12 cellular contexts compared by ENCODE assay signal in genomic region chr6:11224966-11225463, GRCh38. TPM values are rescaled to one million over a fixed set of nuclear protein-coding genes. Genes with fewer than 3 reads are reported as not detected.
A peak's percentile ranks its signal among the peaks of the same experiment; 100 is the strongest.
DNase-seq lines count a peak whose midpoint lies in the region; ATAC-seq and TF ChIP-seq lines count a peak whose summit lies in the region.
"Had no signal": no experiment of that assay in that cellular context is flagged by ENCODE, and none has a peak within 500 bp of the region (broad histone marks: within the 10 kb centered on the region; RNA-seq: fewer than 3 reads in every experiment).

No MANE protein-coding gene starts in this region.

- H3K4me3 ChIP-seq in CD4-positive, alpha-beta memory T cell (ENCODE audit: low read length in 2 of 2): peak overlapping the region in 1 of 2 donors; percentile 54
- H3K4me3 ChIP-seq in PC-3 (ENCODE audit: low read length): no peak overlapping the region
- peak overlapping the region; percentile 22 for H3K4me3 ChIP-seq in psoas muscle
- H3K4me3 ChIP-seq in mucosa of descending colon: no peak overlapping the region

- H3K4me2 ChIP-seq in PC-3 (ENCODE audit: low read length): 0 out of 2 replicates have a peak overlapping the region, but pooled peaks have one; percentile 19

- peaks cover 51% of the 10 kb centered on the region for H3K4me1 ChIP-seq in CD4-positive, alpha-beta memory T cell (ENCODE audit: insufficient read depth, low read length)
- H3K4me1 ChIP-seq in PC-3 (ENCODE audit: insufficient read depth, low read length): peaks cover 30% of the 10 kb centered on the region
- H3K4me1 ChIP-seq in psoas muscle: no peaks in the 10 kb centered on the region
- peaks cover 43% of the 10 kb centered on the region for H3K4me1 ChIP-seq in mucosa of descending colon (ENCODE audit: low read depth)

- peaks cover 34 to 72% (median 47%) of the 10 kb centered on the region in 4 donors for H3K4me1 Mint-ChIP-seq in CD4-positive, alpha-beta memory T cell

- BruUV-seq in PC-3 (replicated peaks; lab: Mats Ljungman, UMichigan): no TSS peak

- peaks cover 8 to 15% of the 10 kb centered on the region in 2 donors for H3K36me3 Mint-ChIP-seq in CD4-positive, alpha-beta memory T cell

- TF ChIP-seq CTCF in PC-3 (conservative IDR thresholded peaks at IDR 0.05; ENCODE audit: low read depth, low read length): no peak
- TF ChIP-seq CTCF in psoas muscle (IDR thresholded peaks at IDR 0.05): no peak
- TF ChIP-seq CTCF in GM10248 (IDR thresholded peaks at IDR 0.05; ENCODE audit: control extremely low read depth, extremely low read depth, low read depth, missing control alignments): no peak
- no peak for TF ChIP-seq CTCF in mucosa of descending colon (IDR thresholded peaks at IDR 0.05)

- no peak overlapping the region for H2AFZ ChIP-seq in PC-3 (ENCODE audit: low read length)

- H4K20me1 ChIP-seq in PC-3 (ENCODE audit: low read length): peaks cover 8% of the 10 kb centered on the region; the same call in 1 of the 2 replicates

- H3K27ac Mint-ChIP-seq in CD4-positive, alpha-beta memory T cell: peak overlapping the region; percentile 80 to 97 (median 96)
- H3K27ac Mint-ChIP-seq: dendritic cell treated with granulocyte-macrophage colony-stimulating factor and Interleukin-4, amounts not matched to agents 40 ng/mL and 50 ng/mL, for 4 days had no signal

- no peak for ATAC-seq in PC-3
- ATAC-seq in psoas muscle: no peak
- no peak for ATAC-seq in mucosa of descending colon

- H3K27me3 Mint-ChIP-seq in CD4-positive, alpha-beta memory T cell: no peaks in the 10 kb centered on the region
- H3K27me3 Mint-ChIP-seq: dendritic cell treated with granulocyte-macrophage colony-stimulating factor and Interleukin-4, amounts not matched to agents 40 ng/mL and 50 ng/mL, for 4 days had no signal

- peak overlapping the region; percentile 66 to 89 (median 83) for H3K4me3 Mint-ChIP-seq in CD4-positive, alpha-beta memory T cell
- H3K4me3 Mint-ChIP-seq: dendritic cell treated with granulocyte-macrophage colony-stimulating factor and Interleukin-4, amounts not matched to agents 40 ng/mL and 50 ng/mL, for 4 days had no signal

- H3K79me2 ChIP-seq in PC-3 (ENCODE audit: low read length): peaks cover 83% of the 10 kb centered on the region

- H3K9me3 ChIP-seq in CD4-positive, alpha-beta memory T cell (ENCODE audit: control insufficient read depth in 1 of 2, low read length in 2 of 2): no peaks in the 10 kb centered on the region
- H3K9me3 ChIP-seq in PC-3 (ENCODE audit: low read length) (no peaks in the 10 kb centered on the region), psoas muscle (no peaks in the 10 kb centered on the region), mucosa of descending colon (no peaks in the 10 kb centered on the region)

- H3K9ac ChIP-seq in PC-3 (ENCODE audit: low read length): no peak overlapping the region

- peaks cover under 1% of the 10 kb centered on the region for H3F3A ChIP-seq in PC-3 (ENCODE audit: low read length, unreplicated experiment)

- POLR2A ChIA-PET in CD4-positive, alpha-beta memory T cell (lab: Charles Lee; ENCODE audit: partially characterized antibody): interaction anchor here (1.3 to 3.2 kb wide), 9 partner anchors 8 to 235 kb away, joined by 3 to 27 read pairs (median 5); partner anchors contain the start of gene NEDD9
- POLR2A ChIA-PET in PC-3 (lab: Charles Lee; ENCODE audit: unreplicated experiment): interaction anchor here (0.6 kb wide), 1 partner anchor 19 kb away, joined by 3 read pairs; no protein-coding TSS in a partner anchor
- POLR2A ChIA-PET in GM10248 (lab: Yijun Ruan, JAX): interaction anchor here (0.7 kb wide), 1 partner anchor 783 kb away, joined by 3 read pairs; no protein-coding TSS in a partner anchor

- intact Hi-C loops in CD4-positive, alpha-beta memory T cell (cut with micrococcal nuclease): loop anchor here (1.0 kb wide), 1 partner anchor 7 kb away; the partner anchor contains the start of gene NEDD9
- intact Hi-C loops in PC-3 (cut with micrococcal nuclease) (no loop called here), psoas muscle (cut with DNase I) (no loop called here), mucosa of descending colon (cut with DNase I, micrococcal nuclease) (no loop called here)

- CTCF ChIA-PET in CD4-positive, alpha-beta memory T cell (lab: Charles Lee; ENCODE audit: partially characterized antibody): interaction anchor here (1.0 to 2.2 kb wide), 2 partner anchors 11 to 23 kb away, joined by 3 to 7 read pairs; no protein-coding TSS in a partner anchor
- CTCF ChIA-PET in PC-3 (lab: Charles Lee): no interaction called here
- CTCF ChIA-PET in GM10248 (lab: Yijun Ruan, JAX): interaction anchor here (2.0 kb wide), 1 partner anchor 53 kb away, joined by 4 read pairs; no protein-coding TSS in a partner anchor

- H3K9me2 ChIP-seq in PC-3 (replicated peaks; ENCODE audit: low read length): no peaks in the 10 kb centered on the region

- H3K9me3 Mint-ChIP-seq in CD4-positive, alpha-beta memory T cell: no peaks in the 10 kb centered on the region
- H3K9me3 Mint-ChIP-seq: dendritic cell treated with granulocyte-macrophage colony-stimulating factor and Interleukin-4, amounts not matched to agents 40 ng/mL and 50 ng/mL, for 4 days had no signal

- H3K36me3 ChIP-seq in CD4-positive, alpha-beta memory T cell (ENCODE audit: insufficient read depth, low read length): no peaks in the 10 kb centered on the region
- 0 out of 2 replicates have a peak, but pooled peaks cover 2% of the 10 kb centered on the region for H3K36me3 ChIP-seq in PC-3 (ENCODE audit: low read depth, low read length)
- no peaks in the 10 kb centered on the region for H3K36me3 ChIP-seq in psoas muscle (ENCODE audit: insufficient read depth in 1 of 2, low read depth in 1 of 2)
- H3K36me3 ChIP-seq in mucosa of descending colon (ENCODE audit: low read depth): no peaks in the 10 kb centered on the region

- H3K27me3 ChIP-seq in CD4-positive, alpha-beta memory T cell (ENCODE audit: insufficient read depth, low read length): no peaks in the 10 kb centered on the region
- H3K27me3 ChIP-seq in PC-3 (ENCODE audit: low read length): no peaks in the 10 kb centered on the region
- no peaks in the 10 kb centered on the region for H3K27me3 ChIP-seq in psoas muscle (ENCODE audit: insufficient read depth in 3 of 3, low read length in 2 of 3)

- H3K27ac ChIP-seq in CD4-positive, alpha-beta memory T cell (ENCODE audit: low read depth, low read length): peak overlapping the region; percentile 43
- H3K27ac ChIP-seq in PC-3 (ENCODE audit: low read length) (peak overlapping the region; percentile 8; the same call in 1 of the 2 replicates), caudate nucleus (ENCODE audit: low read depth, low read length) (peak overlapping the region; percentile 11), psoas muscle (peak overlapping the region; percentile 23)

- 68 to 71% (median 69%) methylated on average over 4 of the region's 4 CpGs for WGBS in psoas muscle, 3 donors

- DNase-seq in CD4-positive, alpha-beta memory T cell: no peak
- DNase-seq in PC-3 (no peak), caudate nucleus (lab: John Stamatoyannopoulos, UW) (no peak), psoas muscle (no peak), kidney glomerular epithelial cell (lab: John Stamatoyannopoulos, UW) (no peak), GM10248 (ENCODE audit: extremely low spot score) (no peak), mucosa of descending colon (no peak)
- DNase-seq: DMS 273 treated with DMSO at 0.1 percent for 48 hours, hippocampal formation, SIG-M5, trophoblast cell had no signal

RNA-seq across cellular contexts. Expression of gene NEDD9, which starts 7.5 kb away (rescaled TPM):
- total RNA-seq in CD4-positive, alpha-beta memory T cell: 10 to 100 TPM; 42.7 to 47.4 TPM
- polyA plus RNA-seq in CD4-positive, alpha-beta memory T cell: 10 to 100 TPM; 17.2 to 38.5 TPM
- total RNA-seq in PC-3 (2014; rRNA removed) (12.1 and 13.9 TPM in 2 replicates), psoas muscle (10 to 100 TPM; 11.2 to 15.7 (median 12.8) TPM), mucosa of descending colon (10 to 100 TPM; 41.4 to 66.6 (median 62.1) TPM)
- polyA plus RNA-seq in psoas muscle: 10 to 100 TPM in 1 of 3 donors, 1 to 10 TPM in 2; 9.0 to 11.0 (median 10.0) TPM
